ENCODE assay signal across 17 cellular contexts in genomic region chr14:78130356-78130755, GRCh38. TPM values are rescaled to one million over a fixed set of nuclear protein-coding genes. Genes with fewer than 3 reads are reported as not detected.
DNase-seq lines count a peak whose midpoint lies in the region; ATAC-seq, FAIRE-seq and TF ChIP-seq lines count a peak whose summit lies in the region.
"Had no signal": no experiment of that assay in that cellular context is flagged by ENCODE, and none has a peak within 500 bp of the region (broad histone marks: within the 10 kb centered on the region; RNA-seq: fewer than 3 reads in every experiment).

No MANE protein-coding gene starts in this region.

- H3K36me3 ChIP-seq in RWPE2 (ENCODE audit: low read depth), result no peaks in the 10 kb centered on the region
- H3K36me3 ChIP-seq in keratinocyte (ENCODE audit: control insufficient read depth in 2 of 2, extremely low read depth in 1 of 2, insufficient read depth in 2 of 2, low read length in 2 of 2), result no peaks in the 10 kb centered on the region
- H3K36me3 ChIP-seq in osteoblast (ENCODE audit: insufficient read depth, low read length), result no peaks in the 10 kb centered on the region

- H3K9ac ChIP-seq in keratinocyte (ENCODE audit: control insufficient read depth, extremely low read depth, insufficient read depth, low read length), result no peak overlapping the region

- H2AFZ ChIP-seq in keratinocyte (ENCODE audit: control insufficient read depth, low read length) (peak overlapping the region; percentile 4), osteoblast (ENCODE audit: low read length) (no peak overlapping the region)

- dilution Hi-C loops in keratinocyte (cut with MboI; ENCODE audit: extremely low pct_ligation_motif_present, low sequenced_read_pairs), result no loop called here

- DNase-seq in Calu3, result peak; percentile 54
- no peak for DNase-seq in RWPE2 (ENCODE audit: low spot score)
- DNase-seq in keratinocyte (ENCODE audit: low read depth, low spot score), result no peak
- DNase-seq in renal cortical epithelial cell (ENCODE audit: low read depth), result peak; percentile 46
- no peak for DNase-seq in osteoblast (ENCODE audit: insufficient read length, low spot score, missing footprints)
- DNase-seq: CD8-positive, alpha-beta T cell; COR-L47; DMS53; GF-D8; GOT3; H9; IMR-90 had no signal

- H3K9me3 ChIP-seq in RWPE2 (ENCODE audit: severe bottlenecking), result no peaks in the 10 kb centered on the region
- H3K9me3 ChIP-seq in keratinocyte (ENCODE audit: control insufficient read depth, low read depth, low read length), result no peaks in the 10 kb centered on the region
- H3K9me3 ChIP-seq in osteoblast (ENCODE audit: low read depth, low read length), result no peaks in the 10 kb centered on the region

- H3K4me3 ChIP-seq in RWPE2 (ENCODE audit: severe bottlenecking) (no peak overlapping the region), keratinocyte (ENCODE audit: control insufficient read depth in 2 of 3, extremely low read depth in 1 of 3, insufficient read depth in 2 of 3, low read depth in 1 of 3, low read length in 3 of 3) (no peak overlapping the region), osteoblast (ENCODE audit: insufficient read depth, low read length) (no peak overlapping the region)

- FAIRE-seq in keratinocyte (lab: Jason Lieb, UNC), result no peak
- FAIRE-seq: A204.1 had no signal

- no peaks in the 10 kb centered on the region for H3K36me3 Mint-ChIP-seq in Calu3 (ENCODE audit: insufficient read depth, unreplicated experiment)
- H3K36me3 Mint-ChIP-seq: CD14-positive monocyte; CD8-positive, alpha-beta T cell had no signal

- H3K79me2 ChIP-seq in keratinocyte (ENCODE audit: control insufficient read depth, insufficient read depth, low read length) (no peaks in the 10 kb centered on the region), osteoblast (ENCODE audit: insufficient read depth, low read length) (no peaks in the 10 kb centered on the region)

- intact Hi-C loops in Calu3 (cut with micrococcal nuclease; ENCODE audit: unreplicated experiment), result no loop called here

- H3K4me1 Mint-ChIP-seq in Calu3 (ENCODE audit: low read depth, unreplicated experiment), result peaks cover 41% of the 10 kb centered on the region

- peak overlapping the region; percentile 25 for H3K4me2 ChIP-seq in keratinocyte (ENCODE audit: control insufficient read depth, extremely low read depth, insufficient read depth, low read depth, low read length)
- H3K4me2 ChIP-seq in osteoblast (ENCODE audit: insufficient read depth, low read length), result no peak overlapping the region

- CTCF ChIA-PET in Calu3 (lab: Charles Lee), result interaction anchor here (0.6 to 0.9 kb wide), 2 partner anchors 338 to 370 kb away, joined by 4 to 5 read pairs; no protein-coding TSS in a partner anchor

- peaks cover 3% of the 10 kb centered on the region for H3K9me3 Mint-ChIP-seq in Calu3 (ENCODE audit: low read depth, unreplicated experiment)
- H3K9me3 Mint-ChIP-seq: CD8-positive, alpha-beta T cell; H9 had no signal

- H3K27ac ChIP-seq in RWPE2 (ENCODE audit: poor library complexity, severe bottlenecking) (no peak overlapping the region), keratinocyte (ENCODE audit: control insufficient read depth, insufficient read depth, low read length) (no peak overlapping the region), osteoblast (ENCODE audit: low read depth, low read length) (no peak overlapping the region)

- TF ChIP-seq CTCF in Calu3 (IDR thresholded peaks at IDR 0.05; ENCODE audit: unreplicated experiment) (no peak), RWPE2 (IDR thresholded peaks at IDR 0.05; ENCODE audit: poor library complexity, severe bottlenecking) (no peak), keratinocyte (optimal IDR thresholded peaks at IDR 0.05 in 1 of 3, IDR thresholded peaks at IDR 0.05 in 1 of 3, conservative IDR thresholded peaks at IDR 0.05 in 1 of 3; ENCODE audit: extremely low read depth in 1 of 3, insufficient read depth in 2 of 3, low read length in 3 of 3) (no peak), osteoblast (IDR thresholded peaks at IDR 0.05; ENCODE audit: extremely low read depth, low read depth, low read length) (no peak)

- ATAC-seq in RWPE2 (ENCODE audit: low read depth), result 0 out of 3 replicates have a peak, but pooled peaks have one; percentile 22
- ATAC-seq in GM19035 (IDR thresholded peaks at IDR 0.05; ENCODE audit: unreplicated experiment), result no peak
- ATAC-seq in GM18868 (IDR thresholded peaks at IDR 0.05; ENCODE audit: unreplicated experiment), result no peak
- ATAC-seq: CD8-positive, alpha-beta T cell had no signal

- H4K20me1 ChIP-seq in keratinocyte (ENCODE audit: control insufficient read depth, extremely low read depth, insufficient read depth, low read length), result no peaks in the 10 kb centered on the region
- no peaks in the 10 kb centered on the region for H4K20me1 ChIP-seq in osteoblast (ENCODE audit: insufficient read depth, low read length)

- H3K9me1 ChIP-seq in keratinocyte (ENCODE audit: control insufficient read depth, extremely low read depth, insufficient read depth, low read length), result no peaks in the 10 kb centered on the region

- H3K27me3 ChIP-seq in RWPE2 (ENCODE audit: insufficient read depth, poor library complexity, severe bottlenecking) (peaks cover 2% of the 10 kb centered on the region), keratinocyte (ENCODE audit: control insufficient read depth, extremely low read depth, insufficient read depth, low read length) (peaks cover 2% of the 10 kb centered on the region), osteoblast (ENCODE audit: insufficient read depth, low read length) (no peaks in the 10 kb centered on the region)

- no peaks in the 10 kb centered on the region for H3K27me3 Mint-ChIP-seq in Calu3 (ENCODE audit: unreplicated experiment)

- peaks cover 4% of the 10 kb centered on the region for H3K4me1 ChIP-seq in RWPE2 (ENCODE audit: insufficient read depth, poor library complexity, severe bottlenecking)
- peaks cover 10% of the 10 kb centered on the region for H3K4me1 ChIP-seq in keratinocyte (ENCODE audit: control insufficient read depth, extremely low read depth, insufficient read depth, low read length)
- H3K4me1 ChIP-seq in osteoblast (ENCODE audit: insufficient read depth, low read length), result no peaks in the 10 kb centered on the region

- peak overlapping the region; percentile 70 for H3K27ac Mint-ChIP-seq in Calu3 (ENCODE audit: unreplicated experiment)
- H3K27ac Mint-ChIP-seq: CD14-positive monocyte; CD8-positive, alpha-beta T cell; H9 had no signal

- no TSS peak for BruUV-seq in Calu3 (replicated peaks; lab: Mats Ljungman, UMichigan)

- no peak overlapping the region for H3K4me3 Mint-ChIP-seq in Calu3 (ENCODE audit: low read depth, unreplicated experiment)
- H3K4me3 Mint-ChIP-seq: CD14-positive monocyte; CD8-positive, alpha-beta T cell; H9 had no signal

RNA-seq across cellular contexts. Expression of gene NRXN3, which starts 39.8 kb away (rescaled TPM):
- not detected in 2 replicates for total RNA-seq in Calu3 (2022)
- 0.41 to 1.6 TPM (median 0.89 TPM) in 3 replicates for polyA plus RNA-seq in keratinocyte
- 0.19 TPM for polyA plus RNA-seq in keratinocyte (2011; ENCODE audit: low read depth)
- polyA plus RNA-seq in keratinocyte (2011; cell fraction: cytosol; rRNA removed), result 0.23 and 0.47 TPM in 2 replicates
- polyA plus RNA-seq in keratinocyte (2011; cell fraction: nucleus; rRNA removed), result 1.4 and 2.0 TPM in 2 replicates
- 0.17 and 0.85 TPM in 2 replicates for polyA plus RNA-seq in keratinocyte (2012; ENCODE audit: low replicate concordance)
- polyA minus RNA-seq in keratinocyte, result 0.82 to 2.3 TPM (median 2.2 TPM) in 3 replicates
- not detected for polyA minus RNA-seq in keratinocyte (2011; cell fraction: cytosol; rRNA and poly(A)+ RNA removed)
- polyA minus RNA-seq in keratinocyte (2011; cell fraction: nucleus; rRNA and poly(A)+ RNA removed), result 2.0 and 2.7 TPM in 2 replicates
- total RNA-seq in renal cortical epithelial cell, result 1.2 and 2.9 TPM in 2 replicates
- 1.8 and 2.5 TPM in 2 replicates for total RNA-seq in osteoblast
- total RNA-seq: CD8-positive, alpha-beta T cell; HT-29 had no signal
- polyA plus RNA-seq: CD14-positive monocyte had no signal

Comparison
In these comparisons a context has a peak if more than half of its experiments do, and no peak if none do; other contexts are left out.
1. DNase-seq: peak in Calu3 (single experiment) and renal cortical epithelial cell (single experiment); none in RWPE2 (single experiment), keratinocyte (single experiment) and osteoblast (single experiment).